8 cellular contexts compared by ENCODE assay signal in the genomic region with DNA sequence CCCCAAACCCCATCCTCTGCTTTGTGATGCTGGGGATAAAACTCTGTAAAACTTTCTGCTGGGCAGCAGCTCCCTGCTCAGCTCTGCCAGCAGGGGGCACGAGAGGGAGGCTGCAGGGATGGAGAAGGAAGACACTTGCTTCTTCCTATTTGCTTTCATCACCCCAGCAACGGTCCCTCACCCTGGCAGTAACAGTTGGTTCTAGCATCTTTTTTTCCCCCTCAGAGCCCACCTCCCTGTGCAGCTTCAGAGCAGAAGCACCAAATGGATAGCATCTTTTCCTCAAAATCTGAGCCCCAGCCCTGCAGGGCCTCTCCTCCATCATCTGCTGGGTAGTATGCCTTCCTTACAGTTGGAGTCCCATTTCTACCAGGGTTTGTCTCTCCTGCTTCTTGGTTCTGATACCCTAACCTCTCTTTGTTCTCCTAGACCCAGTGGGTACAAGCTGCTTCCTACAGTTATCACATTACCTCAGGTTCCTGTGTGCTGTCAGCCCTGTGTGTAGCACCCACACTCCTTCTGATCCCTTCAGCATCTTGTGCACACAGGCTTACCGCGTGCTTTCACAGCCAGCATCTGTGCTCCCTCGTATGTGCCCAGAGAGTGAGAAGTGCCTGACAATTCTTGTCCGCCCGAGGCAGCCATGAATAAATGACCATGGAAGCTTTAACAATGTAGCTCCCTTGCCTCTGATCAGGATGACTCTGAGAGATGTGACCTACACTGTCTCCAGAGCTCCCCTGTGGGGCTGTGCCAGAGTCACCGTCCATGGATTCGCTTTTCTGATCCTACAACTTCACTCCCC. TPM values are rescaled to one million over a fixed set of nuclear protein-coding genes. Genes with fewer than 3 reads are reported as not detected.
DNase-seq lines count a peak whose midpoint lies in the region; ATAC-seq and TF ChIP-seq lines count a peak whose summit lies in the region.

No MANE protein-coding gene starts in this region.

- H3K9me3 ChIP-seq in left lung: no peaks in the 10 kb centered on the region

- peak overlapping the region in 1 of 2 donors; percentile 7 for H3K27ac ChIP-seq in left lung

- peak overlapping the region; percentile 84 for H3K27ac Mint-ChIP-seq in central memory CD8-positive, alpha-beta T cell (ENCODE audit: low read depth)

- H3K4me1 Mint-ChIP-seq in central memory CD8-positive, alpha-beta T cell: peaks cover 11% of the 10 kb centered on the region

- no peaks in the 10 kb centered on the region for H3K36me3 ChIP-seq in left lung

- no peaks in the 10 kb centered on the region for H3K27me3 Mint-ChIP-seq in central memory CD8-positive, alpha-beta T cell

- H3K4me1 ChIP-seq in left lung: peaks cover 0 to 4% of the 10 kb centered on the region in 2 donors

- no peaks in the 10 kb centered on the region for H3K27me3 ChIP-seq in left lung

- DNase-seq in GM10266 (ENCODE audit: extremely low spot score): peak; percentile 72
- peak; percentile 55 for DNase-seq in NCI-H226
- peak; percentile 77 to 80 for DNase-seq in activated CD4-positive, alpha-beta T cell treated with anti-CD3 and anti-CD28 coated beads for 4 hours
- peak; percentile 73 to 76 for DNase-seq in central memory CD8-positive, alpha-beta T cell (ENCODE audit: low spot score in 2 of 2)
- DNase-seq in left lung: peak; percentile 87 to 95
- DNase-seq in stimulated activated CD4-positive, alpha-beta T cell treated with anti-CD3 and anti-CD28 coated beads, TNF-alpha, amount 100 ng/mL, for 24 hours (ENCODE audit: low read depth in 3 of 3): peak; percentile 60 to 83 (median 70)
- DNase-seq in HuH-7.5 (ENCODE audit: low spot score): no peak

- intact Hi-C loops in left lung (cut with DNase I): loop anchor here in 1 of 2 donors (5.0 to 10.0 kb wide), 2 partner anchors 135 to 192 kb away; no protein-coding TSS in a partner anchor

- H3K4me3 Mint-ChIP-seq in central memory CD8-positive, alpha-beta T cell: peak overlapping the region; percentile 60

- ATAC-seq in HG02798 (IDR thresholded peaks at IDR 0.05; ENCODE audit: poor library complexity, unreplicated experiment): peak; percentile 83
- peak; percentile 84 for ATAC-seq in central memory CD8-positive, alpha-beta T cell (replicated peaks; ENCODE audit: extremely low read depth, poor library complexity, severe bottlenecking)
- peak; percentile 96 for ATAC-seq in left lung

- peaks cover 5% of the 10 kb centered on the region for H3K36me3 Mint-ChIP-seq in central memory CD8-positive, alpha-beta T cell (ENCODE audit: insufficient read depth)

- TF ChIP-seq CTCF in GM10266 (IDR thresholded peaks at IDR 0.05; ENCODE audit: control insufficient read depth, insufficient read depth, low read depth, missing control alignments) (peak; percentile 98), left lung (IDR thresholded peaks at IDR 0.05) (peak; percentile 92 to 94)

- H3K9me3 Mint-ChIP-seq in central memory CD8-positive, alpha-beta T cell: no peaks in the 10 kb centered on the region

- no peak overlapping the region for H3K4me3 ChIP-seq in left lung

RNA-seq across cellular contexts. Expression of a gene that starts 14.5 kb away (rescaled TPM):
- total RNA-seq in left lung: 1 to 10 TPM; 1.9 to 5.2 TPM

RNA-seq across cellular contexts. Expression of a gene that starts 29.1 kb away (rescaled TPM):
- 1 to 10 TPM in 1 of 2 donors, under 1 TPM in 1; 0.60 to 1.1 TPM for total RNA-seq in left lung

RNA-seq across cellular contexts. Expression of a gene that starts 34.3 kb away (rescaled TPM):
- 1 to 10 TPM in 1 of 2 donors, under 1 TPM in 1; 0.50 to 2.0 TPM for total RNA-seq in left lung
